Comparison of ENCODE assay signal across 8 cellular contexts in genomic region chr10:37976091-37976879, GRCh38. TPM values are rescaled to one million over a fixed set of nuclear protein-coding genes. Genes with fewer than 3 reads are reported as not detected.
DNase-seq lines count a peak whose midpoint lies in the region; ATAC-seq and TF ChIP-seq lines count a peak whose summit lies in the region.

ZNF25 (minus strand) TSS chr10:37976647; CDS start chr10:37971722, 4,925 bp downstream.

- H2AK9ac ChIP-seq in IMR-90 (replicated peaks; ENCODE audit: low read depth, low read length, poor library complexity): peak within 1 kb of the TSS; percentile 88

- POLR2A ChIA-PET in IMR-90 (lab: Charles Lee; ENCODE audit: unreplicated experiment) (interaction anchor here (0.6 kb wide), 1 partner anchor 11 kb away, joined by 3 read pairs; no protein-coding TSS in a partner anchor), OCI-LY7 (lab: Charles Lee) (interaction anchor here (0.6 to 2.0 kb wide), 12 partner anchors 10 to 1399 kb away, joined by 3 to 7 read pairs (median 4); partner anchors contain the start of gene ZNF33A)

- H4K8ac ChIP-seq in IMR-90 (ENCODE audit: low read depth in 2 of 2, low read length in 2 of 2): peak within 1 kb of the TSS; percentile 85 to 99

- H2BK120ac ChIP-seq in IMR-90 (ENCODE audit: low read depth, low read length): peak within 1 kb of the TSS; percentile 57; the same call in 1 of the 2 replicates

- H3K4me1 ChIP-seq in IMR-90 (ENCODE audit: control insufficient read depth, insufficient read depth, low read length) (no peaks in the 10 kb centered on the region), OCI-LY7 (ENCODE audit: insufficient read depth, low read length, poor library complexity, severe bottlenecking) (peaks cover 17% of the 10 kb centered on the region), mucosa of descending colon (ENCODE audit: low read depth) (peaks cover 8% of the 10 kb centered on the region)

- H3K56ac ChIP-seq in IMR-90 (ENCODE audit: extremely low read depth, insufficient read depth, low read length): peak within 1 kb of the TSS; percentile 76; the same call in 1 of the 2 replicates

- H3K9ac ChIP-seq in IMR-90 (ENCODE audit: low read depth, low read length): peak within 1 kb of the TSS; percentile 79

- H3K9me3 ChIP-seq in IMR-90 (ENCODE audit: control insufficient read depth, insufficient read depth, low read length): no peaks in the 10 kb centered on the region
- H3K9me3 ChIP-seq in OCI-LY7 (ENCODE audit: low read length): peaks cover 7% of the 10 kb centered on the region; the same call in 1 of the 2 replicates
- H3K9me3 ChIP-seq in mucosa of descending colon: no peaks in the 10 kb centered on the region

- H3K36me3 ChIP-seq in IMR-90 (ENCODE audit: control insufficient read depth, insufficient read depth, low read length) (no peaks in the 10 kb centered on the region), OCI-LY7 (ENCODE audit: insufficient read depth, low read length) (no peaks in the 10 kb centered on the region), mucosa of descending colon (ENCODE audit: low read depth) (peaks cover 4% of the 10 kb centered on the region)

- WGBS in IMR-90 (ENCODE audit: extremely low coverage in 2 of 2, insufficient read length in 1 of 2), 2 experiments: 1% methylated on average over 32 of the region's 66 CpGs; no CpG with 5 or more reads in 1 of the 2 experiments

- H3K27me3 ChIP-seq in IMR-90 (ENCODE audit: control insufficient read depth, insufficient read depth, low read length): no peaks in the 10 kb centered on the region

- TF ChIP-seq POLR2A in IMR-90 (IDR thresholded peaks at IDR 0.05; ENCODE audit: low read depth, low read length): peak; percentile 76

- H3K14ac ChIP-seq in IMR-90 (replicated peaks; ENCODE audit: low read depth, low read length): peak within 1 kb of the TSS; percentile 91

- BruUV-seq in IMR-90 (replicated peaks; lab: Mats Ljungman, UMichigan): no TSS peak
- BruUV-seq in OCI-LY7 (replicated peaks; lab: Mats Ljungman, UMichigan): no TSS peak

- H3K79me1 ChIP-seq in IMR-90 (ENCODE audit: low read depth in 1 of 2, low read length in 2 of 2): peaks cover 6 to 7% of the 10 kb centered on the region in 2 experiments

- H3K18ac ChIP-seq in IMR-90 (ENCODE audit: low read depth, low read length): peak within 1 kb of the TSS; percentile 48; the same call in 1 of the 2 replicates

- peaks cover 3% of the 10 kb centered on the region; the same call in 1 of the 2 replicates for H3K79me2 ChIP-seq in OCI-LY7 (ENCODE audit: insufficient read depth, low read depth, low read length)

- H3K4me3 ChIP-seq in IMR-90 (ENCODE audit: insufficient read depth, low read depth, low read length): peak within 1 kb of the TSS; percentile 77
- H3K4me3 ChIP-seq in OCI-LY7 (ENCODE audit: low read depth, low read length, poor library complexity, severe bottlenecking): peak within 1 kb of the TSS; percentile 82
- peak within 1 kb of the TSS; percentile 84 for H3K4me3 ChIP-seq in mucosa of descending colon

- H3K9me2 ChIP-seq in OCI-LY7 (ENCODE audit: insufficient read depth, low read length): no peaks in the 10 kb centered on the region

- H2AFZ ChIP-seq in IMR-90 (replicated peaks; ENCODE audit: low read length, poor library complexity) (peak within 1 kb of the TSS; percentile 89), OCI-LY7 (ENCODE audit: low read length) (peak within 1 kb of the TSS; percentile 98)

- H4K20me1 ChIP-seq in IMR-90 (ENCODE audit: insufficient read depth, low read length): no peaks in the 10 kb centered on the region
- no peaks in the 10 kb centered on the region for H4K20me1 ChIP-seq in OCI-LY7 (ENCODE audit: insufficient read depth, low read length)

- in situ Hi-C loops in IMR-90 (cut with MboI; ENCODE audit: low sequenced_read_pairs): loop anchor here (25.0 kb wide), 1 partner anchor 386 kb away; no protein-coding TSS in a partner anchor

- H4K91ac ChIP-seq in IMR-90 (ENCODE audit: insufficient read depth, low read depth, low read length): peak within 1 kb of the TSS; percentile 73

- H2AK5ac ChIP-seq in IMR-90 (ENCODE audit: low read depth, low read length): peak within 1 kb of the TSS; percentile 70; the same call in 1 of the 2 replicates

- H3K4ac ChIP-seq in IMR-90 (ENCODE audit: low read depth, low read length): peak within 1 kb of the TSS; percentile 81

- peak within 1 kb of the TSS; percentile 73 for H2BK5ac ChIP-seq in IMR-90 (ENCODE audit: low read depth, low read length, poor library complexity, severe bottlenecking)

- peak within 1 kb of the TSS; percentile 80; the same call in 1 of the 2 replicates for H4K5ac ChIP-seq in IMR-90 (ENCODE audit: low read depth, low read length)

- intact Hi-C loops in IMR-90 (cut with micrococcal nuclease): loop anchor here (1.0 to 2.0 kb wide), 4 partner anchors 34 to 391 kb away; partner anchors contain the start of genes ZNF248, ZNF33A and ZNF37A
- intact Hi-C loops in OCI-LY7 (cut with micrococcal nuclease; ENCODE audit: unreplicated experiment): loop anchor here (1.0 to 5.0 kb wide), 5 partner anchors 34 to 427 kb away; partner anchors contain the start of genes ZNF248, ZNF33A and ZNF37A
- intact Hi-C loops in mucosa of descending colon (cut with DNase I, micrococcal nuclease): loop anchor here in 1 of 2 donors (10.0 kb wide), 1 partner anchor 119 kb away; the partner anchor contains the start of gene ZNF37A

- peak within 1 kb of the TSS; percentile 85; the same call in 2 of the 3 replicates for H2BK15ac ChIP-seq in IMR-90 (ENCODE audit: low read depth, low read length)

- ATAC-seq in GM21528 (IDR thresholded peaks at IDR 0.05; ENCODE audit: low FRiP score, unreplicated experiment): peak; percentile 98
- ATAC-seq in IMR-90 (ENCODE audit: low read depth): peak; percentile 97
- peak; percentile 97 for ATAC-seq in mucosa of descending colon

- H3K9me1 ChIP-seq in IMR-90 (ENCODE audit: insufficient read depth, low read length): no peaks in the 10 kb centered on the region

- H3K27ac ChIP-seq in IMR-90 (ENCODE audit: insufficient read depth, low read length) (peak within 1 kb of the TSS; percentile 62), OCI-LY7 (ENCODE audit: low read depth, low read length, poor library complexity, severe bottlenecking) (peak within 1 kb of the TSS; percentile 78), epithelial cell of prostate (peak within 1 kb of the TSS; percentile 71)

- no peak within 1 kb of the TSS for H2BK20ac ChIP-seq in IMR-90 (ENCODE audit: low read depth, low read length)

- CTCF ChIA-PET in IMR-90 (lab: Yijun Ruan, JAX): interaction anchor here (0.5 to 1.2 kb wide), 8 partner anchors 10 to 390 kb away, joined by 3 to 4 read pairs (median 3); partner anchors contain the start of gene ZNF37A
- CTCF ChIA-PET in OCI-LY7 (lab: Charles Lee; ENCODE audit: unreplicated experiment): interaction anchor here (0.6 to 0.8 kb wide), 2 partner anchors 11 to 32 kb away, joined by 3 to 5 read pairs; no protein-coding TSS in a partner anchor

- DNase-seq in DMS153 (lab: John Stamatoyannopoulos, UW) (peak; percentile 94), IMR-90 (peak; percentile 98), OCI-LY7 (ENCODE audit: low spot score) (peak; percentile 99), activated T-cell treated with anti-CD3 and anti-CD28 coated beads for 48 hours (ENCODE audit: low read depth) (peak; percentile 92), epithelial cell of prostate (ENCODE audit: low read depth, low spot score) (peak; percentile 87), mucosa of descending colon (peak; percentile 98 to 99 (median 98))
- DNase-seq in stimulated activated CD8-positive, alpha-beta memory T cell treated with anti-CD3 and anti-CD28 coated beads, Interleukin-4, amount 100 ng/mL, for 24 hours (ENCODE audit: low read depth): peak; percentile 93

- TF ChIP-seq RAD21 in IMR-90 (IDR thresholded peaks at IDR 0.05; ENCODE audit: low read length): peak; percentile 77

- TF ChIP-seq CTCF in IMR-90 (conservative IDR thresholded peaks at IDR 0.05; ENCODE audit: low read depth, low read length): peak; percentile 99
- TF ChIP-seq CTCF in OCI-LY7 (conservative IDR thresholded peaks at IDR 0.05; ENCODE audit: low read length): peak; percentile 91
- TF ChIP-seq CTCF in mucosa of descending colon (IDR thresholded peaks at IDR 0.05): peak; percentile 85

- dilution Hi-C loops in IMR-90 (cut with HindIII; ENCODE audit: low sequenced_read_pairs, unreplicated experiment): no loop called here

- H3K4me2 ChIP-seq in IMR-90 (ENCODE audit: low read depth, low read length): peak within 1 kb of the TSS; percentile 95
- peak within 1 kb of the TSS; percentile 98 for H3K4me2 ChIP-seq in OCI-LY7 (ENCODE audit: low read length)

- peak within 1 kb of the TSS; percentile 80 for H3K23ac ChIP-seq in IMR-90 (ENCODE audit: low read depth, low read length)

TF ChIP-seq in IMR-90, 13 proteins besides CTCF, POLR2A, EP300 and RAD21 (continues in another document):
- TF ChIP-seq RCOR1 (IDR thresholded peaks at IDR 0.05; ENCODE audit: insufficient replicate concordance, low read length) (no peak), SMC3 (IDR thresholded peaks at IDR 0.05; ENCODE audit: low read depth, low read length) (peak; percentile 84), USF2 (IDR thresholded peaks at IDR 0.05; ENCODE audit: low read depth, low read length) (no peak), BHLHE40 (IDR thresholded peaks at IDR 0.05; ENCODE audit: low read depth, low read length) (no peak), CHD1 (IDR thresholded peaks at IDR 0.05; ENCODE audit: low read depth, low read length) (no peak), FOS (IDR thresholded peaks at IDR 0.05; ENCODE audit: low read depth, low read length) (no peak), CEBPB (IDR thresholded peaks at IDR 0.05; ENCODE audit: low read depth, low read length) (no peak), MAFK (IDR thresholded peaks at IDR 0.05; ENCODE audit: low read depth, low read length) (no peak), MAZ (IDR thresholded peaks at IDR 0.05; ENCODE audit: borderline replicate concordance, low read depth, low read length) (peak; percentile 54; the same call in 1 of the 2 replicates), MXI1 (IDR thresholded peaks at IDR 0.05; ENCODE audit: borderline replicate concordance, low read depth, low read length) (peak; percentile 43; the same call in 1 of the 2 replicates), NFE2L2 (IDR thresholded peaks at IDR 0.05; ENCODE audit: low read depth, low read length) (no peak)

RNA-seq across cellular contexts. Expression of gene ZNF25, which starts in this region (rescaled TPM):
- 9.5 and 12.2 TPM in 2 replicates for total RNA-seq in IMR-90 (2012; rRNA removed)
- 3.9 and 5.1 TPM in 2 replicates for polyA plus RNA-seq in IMR-90 (2012; rRNA removed)
- 0.77 and 1.1 TPM in 2 replicates for polyA plus RNA-seq in IMR-90 (2012; cell fraction: cytosol; rRNA removed)
- polyA plus RNA-seq in IMR-90 (2012; cell fraction: nucleus; rRNA removed; ENCODE audit: low replicate concordance): 1.1 and 13.3 TPM in 2 replicates
- 2.2 and 2.4 TPM in 2 replicates for total RNA-seq in OCI-LY7 (2014; rRNA removed; shearing (Covaris generic))
- total RNA-seq in OCI-LY7 (2022): 3.2 and 3.8 TPM in 2 replicates
- total RNA-seq in mucosa of descending colon: 10 to 100 TPM in 1 of 3 donors, 1 to 10 TPM in 2; 3.9 to 16.0 (median 4.0) TPM

Comparison
In these comparisons a context has a peak if more than half of its experiments do, and no peak if none do; other contexts are left out.
1. Peak in every context shown above with its lines: DNase-seq, ATAC-seq, H3K4me3 ChIP-seq and H3K27ac ChIP-seq.